ENCODE assay signal across 1 cellular context in genomic region chr14:65411656-65412188, GRCh38.
TF ChIP-seq lines count a peak whose summit lies in the region.

No MANE protein-coding gene starts in this region.

TF ChIP-seq in HepG2, 621 proteins besides CTCF, POLR2A, EP300 and RAD21 (continued from another document and continues in another):
- TF ChIP-seq NR2C2 (CRISPR knock-in tag; IDR thresholded peaks at IDR 0.05; ENCODE audit: borderline replicate concordance) (no peak; the same call in none of the 2 replicates), ZNF609 (CRISPR knock-in tag; IDR thresholded peaks at IDR 0.05; ENCODE audit: borderline replicate concordance) (no peak), AGO2 (optimal IDR thresholded peaks at IDR 0.05; ENCODE audit: low read depth, low read length) (peak; percentile 54), ZKSCAN8 (CRISPR knock-in tag; IDR thresholded peaks at IDR 0.05; ENCODE audit: borderline replicate concordance) (no peak), NRL (CRISPR knock-in tag; IDR thresholded peaks at IDR 0.05; ENCODE audit: borderline replicate concordance) (0 out of 2 replicates have a peak, but pooled peaks have one; percentile 9), ZNF20 (CRISPR knock-in tag; IDR thresholded peaks at IDR 0.05) (no peak), ZNF142 (CRISPR knock-in tag; IDR thresholded peaks at IDR 0.05) (no peak), ZFYVE20 (CRISPR knock-in tag; IDR thresholded peaks at IDR 0.05; ENCODE audit: borderline replicate concordance, low read depth) (no peak), IRF9 (CRISPR knock-in tag; IDR thresholded peaks at IDR 0.05; ENCODE audit: borderline replicate concordance) (no peak), ZNF558 (CRISPR knock-in tag; IDR thresholded peaks at IDR 0.05; ENCODE audit: borderline replicate concordance) (no peak), ZNF740 (CRISPR knock-in tag; IDR thresholded peaks at IDR 0.05) (peak; percentile 24; the same call in 1 of the 2 replicates), SMARCC2 (IDR thresholded peaks at IDR 0.05) (no peak), NFKBIZ (CRISPR knock-in tag; IDR thresholded peaks at IDR 0.05) (no peak; the same call in 1 of the 2 replicates), DMAP1 (CRISPR knock-in tag; IDR thresholded peaks at IDR 0.05) (no peak), ZNF143 (CRISPR knock-in tag; IDR thresholded peaks at IDR 0.05) (no peak), E2F2 (CRISPR knock-in tag; IDR thresholded peaks at IDR 0.05; ENCODE audit: borderline replicate concordance) (0 out of 2 replicates have a peak, but pooled peaks have one; percentile 69), ZNF546 (CRISPR knock-in tag; conservative IDR thresholded peaks at IDR 0.05) (no peak), ZNF7 (CRISPR knock-in tag; IDR thresholded peaks at IDR 0.05) (no peak), ZNF547 (CRISPR knock-in tag; IDR thresholded peaks at IDR 0.05) (peak; percentile 41; the same call in 1 of the 2 replicates), SCMH1 (CRISPR knock-in tag; IDR thresholded peaks at IDR 0.05; ENCODE audit: borderline replicate concordance) (no peak), ZHX1 (CRISPR knock-in tag; IDR thresholded peaks at IDR 0.05; ENCODE audit: low read depth) (no peak), POLR2AphosphoS5 (IDR thresholded peaks at IDR 0.05; ENCODE audit: low read depth, low read length) (0 out of 2 replicates have a peak, but pooled peaks have one; percentile 27), ZNF839 (CRISPR knock-in tag; IDR thresholded peaks at IDR 0.05; ENCODE audit: borderline replicate concordance) (no peak), ZSCAN30 (CRISPR knock-in tag; IDR thresholded peaks at IDR 0.05) (no peak), KDM6A (CRISPR knock-in tag; IDR thresholded peaks at IDR 0.05; ENCODE audit: low read depth) (no peak), PHF20 (CRISPR knock-in tag; IDR thresholded peaks at IDR 0.05) (0 out of 2 replicates have a peak, but pooled peaks have one; percentile 9), ZC3H13 (CRISPR knock-in tag; IDR thresholded peaks at IDR 0.05) (no peak), ZNF639 (CRISPR knock-in tag; conservative IDR thresholded peaks at IDR 0.05) (no peak), ZNF280B (CRISPR knock-in tag; IDR thresholded peaks at IDR 0.05; ENCODE audit: borderline replicate concordance) (no peak), GTF2F1 (IDR thresholded peaks at IDR 0.05; ENCODE audit: low read length) (no peak), MED1 (CRISPR knock-in tag; IDR thresholded peaks at IDR 0.05) (0 out of 2 replicates have a peak, but pooled peaks have one; percentile 18)
